24 cellular contexts compared by ENCODE assay signal in the genomic region with DNA sequence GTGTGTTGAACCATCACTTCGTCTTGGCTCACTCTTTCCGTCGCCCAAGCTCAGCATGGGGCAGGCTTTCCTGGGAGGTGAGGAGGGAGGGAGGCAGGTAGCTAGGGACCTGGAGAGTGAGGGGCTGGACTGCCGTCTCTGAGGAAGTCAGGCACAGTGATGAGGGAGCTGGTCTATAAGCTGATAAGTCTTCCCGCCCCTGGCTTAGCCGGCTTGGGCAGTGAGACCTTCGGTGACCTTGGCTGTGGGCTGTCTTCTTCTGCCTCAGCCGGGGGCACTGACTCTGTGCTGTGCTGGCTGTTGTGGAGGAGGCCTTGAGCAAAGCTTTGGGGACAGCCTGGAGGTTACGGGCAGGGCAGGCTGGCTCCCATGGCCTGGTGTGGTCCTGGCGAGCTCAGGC. TPM values are rescaled to one million over a fixed set of nuclear protein-coding genes. Genes with fewer than 3 reads are reported as not detected.
"Had no signal": no experiment of that assay in that cellular context is flagged by ENCODE, and none has a peak within 500 bp of the region (broad histone marks: within the 10 kb centered on the region; RNA-seq: fewer than 3 reads in every experiment).

No MANE protein-coding gene starts in this region.

- H3K9me3 Mint-ChIP-seq: activated T-cell treated with anti-CD3 and anti-CD28 coated beads, Interleukin-2, amount 50 U/mL, for 72 hours; natural killer cell had no signal

- H3K4me3 Mint-ChIP-seq: activated naive CD8-positive, alpha-beta T cell; activated T-cell treated with anti-CD3 and anti-CD28 coated beads, Interleukin-2, amount 50 U/mL, for 72 hours; natural killer cell had no signal

- DNase-seq: activated CD4-positive, alpha-beta T cell treated with anti-CD3 and anti-CD28 coated beads, Interleukin-2, amount 50 U/mL, for 1 hour; activated CD4-positive, CD25-positive, alpha-beta regulatory T cell treated with anti-CD3 and anti-CD28 coated beads, Interleukin-2, amount 50 U/mL, for 72 hours; activated naive CD4-positive, alpha-beta T cell; activated T-cell treated with anti-CD3 and anti-CD28 coated beads for 4 hours; central memory CD4-positive, alpha-beta T cell; foreskin keratinocyte; heart right ventricle; left ventricle myocardium inferior; natural killer cell; right lobe of liver; stimulated activated CD4-positive, alpha-beta T cell treated with anti-CD3 and anti-CD28 coated beads, Interleukin-2, amount 100 ng/mL, for 48 hours; stimulated activated naive CD4-positive, alpha-beta T cell treated with Interleukin-2 at 50 U/mL for 16 hours had no signal

- H3K27me3 Mint-ChIP-seq: activated naive CD8-positive, alpha-beta T cell had no signal

- H3K4me1 ChIP-seq: breast epithelium, foreskin keratinocyte, heart right ventricle, left ventricle myocardium inferior, right lobe of liver had no signal

- H3K36me3 ChIP-seq: breast epithelium, esophagus muscularis mucosa, heart right ventricle, left ventricle myocardium inferior, right lobe of liver, tibial nerve had no signal

- H3K9me3 ChIP-seq: breast epithelium, esophagus muscularis mucosa, heart right ventricle, left ventricle myocardium inferior, right lobe of liver, tibial nerve had no signal

- H3K36me3 Mint-ChIP-seq: activated naive CD8-positive, alpha-beta T cell; natural killer cell had no signal

- H3K4me3 ChIP-seq: breast epithelium, esophagus muscularis mucosa, heart right ventricle, left ventricle myocardium inferior, lung, right lobe of liver, tibial nerve had no signal

- H3K27ac ChIP-seq: breast epithelium, esophagus muscularis mucosa, foreskin keratinocyte, heart right ventricle, left ventricle myocardium inferior, right lobe of liver, tibial nerve, VCaP had no signal

- H3K27ac Mint-ChIP-seq: activated naive CD8-positive, alpha-beta T cell; activated T-cell treated with anti-CD3 and anti-CD28 coated beads, Interleukin-2, amount 50 U/mL, for 72 hours had no signal

- H3K27me3 ChIP-seq: breast epithelium, esophagus muscularis mucosa, foreskin keratinocyte, heart right ventricle, right lobe of liver, tibial nerve had no signal

- ATAC-seq: heart right ventricle had no signal

- FAIRE-seq: TTC549 had no signal

RNA-seq across cellular contexts. Expression of a gene that starts 52.8 kb away (rescaled TPM):
- total RNA-seq: foreskin keratinocyte; glomerular endothelial cell; left ventricle myocardium inferior; mononuclear cell; osteocyte; right lobe of liver; T-helper 1 cell treated with Interleukin-12 subunit alpha and Interleukin-12 subunit beta and Interleukin-4 antibody, amounts not matched to agents 30 ng/mL and 1 ng/mL, for 36 hours had no signal

RNA-seq across cellular contexts. Expression of a gene that starts 56.3 kb away (rescaled TPM):
- total RNA-seq: mononuclear cell; T-helper 1 cell treated with Interleukin-12 subunit alpha and Interleukin-12 subunit beta and Interleukin-4 antibody, amounts not matched to agents 30 ng/mL and 1 ng/mL, for 36 hours had no signal
